In the genomic region with DNA sequence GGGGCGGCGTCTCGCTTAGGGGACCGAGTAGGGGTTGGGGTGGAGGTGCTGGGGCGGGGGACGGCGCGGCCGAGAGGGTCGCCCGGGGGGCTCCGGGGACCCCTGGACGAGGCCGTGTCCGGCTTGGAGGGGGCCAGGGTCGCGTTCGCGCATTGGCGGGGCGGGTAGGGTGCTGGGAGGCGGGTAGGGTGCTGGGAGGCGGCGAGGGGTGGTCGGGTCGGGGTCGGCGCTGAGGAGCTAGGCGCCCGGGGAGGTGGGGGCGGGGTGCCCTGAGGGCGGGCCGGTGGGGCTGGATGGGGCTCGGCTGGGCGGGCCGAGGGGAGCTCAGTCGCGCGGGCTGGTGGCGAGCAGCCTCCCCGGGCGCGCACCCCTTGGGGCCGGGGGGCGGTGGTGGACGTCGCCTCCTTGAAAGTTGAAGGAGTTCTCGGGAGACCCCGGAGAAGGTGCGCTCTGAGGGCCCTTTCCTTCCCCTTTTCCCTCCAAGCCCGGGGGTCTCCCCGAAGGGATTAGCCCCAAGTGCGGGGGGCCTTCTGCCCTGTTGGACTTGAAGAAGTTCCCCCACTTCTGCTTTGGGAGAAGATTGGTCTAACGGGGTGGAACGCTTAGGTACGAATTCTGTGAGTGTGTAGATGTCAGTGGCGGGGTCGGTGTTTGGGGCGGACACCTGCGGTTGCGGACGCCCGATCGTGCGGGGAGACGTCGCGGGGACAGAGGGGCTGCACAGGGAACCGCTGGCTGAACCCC, we compare ENCODE assay signal across 8 cellular contexts. TPM values are rescaled to one million over a fixed set of nuclear protein-coding genes. Genes with fewer than 3 reads are reported as not detected.
DNase-seq lines count a peak whose midpoint lies in the region; ATAC-seq and TF ChIP-seq lines count a peak whose summit lies in the region.

No MANE protein-coding gene starts in this region.

- H3K27ac ChIP-seq in GM23248 (peak overlapping the region; percentile 94), SU-DHL-6 (ENCODE audit: low read depth, low read length) (peak overlapping the region; percentile 64), coronary artery (peak overlapping the region; percentile 96 to 100), liver (ENCODE audit: low read depth in 1 of 2, low read length in 2 of 2) (peak overlapping the region; percentile 93 to 95), stomach (peak overlapping the region; percentile 96 to 100 (median 99))

- intact Hi-C loops in stomach (cut with DNase I; ENCODE audit: low total_unique reads): no loop called here

- TF ChIP-seq EP300 in stomach (IDR thresholded peaks at IDR 0.05): no peak

- no peak for TF ChIP-seq RAD21 in liver (IDR thresholded peaks at IDR 0.05)

- H3K4me2 ChIP-seq in GM23248 (ENCODE audit: unreplicated experiment): peak overlapping the region; percentile 91
- H3K4me2 ChIP-seq in SU-DHL-6 (ENCODE audit: low read depth, low read length, poor library complexity, severe bottlenecking): peak overlapping the region; percentile 96

- in situ Hi-C loops in GM23248 (cut with MboI): no loop called here

- ATAC-seq in GM18861 (IDR thresholded peaks at IDR 0.05; ENCODE audit: unreplicated experiment): no peak
- ATAC-seq in HG02973 (IDR thresholded peaks at IDR 0.05; ENCODE audit: unreplicated experiment): no peak

- H3K9me3 ChIP-seq in GM23248 (ENCODE audit: low read depth): no peaks in the 10 kb centered on the region
- H3K9me3 ChIP-seq in SU-DHL-6 (ENCODE audit: insufficient read depth, low read length): no peaks in the 10 kb centered on the region
- H3K9me3 ChIP-seq in liver (ENCODE audit: control insufficient read depth in 4 of 4, low read length in 3 of 4): no peaks in the 10 kb centered on the region
- H3K9me3 ChIP-seq in stomach: no peaks in the 10 kb centered on the region

- H3K27me3 ChIP-seq in GM23248 (replicated peaks; ENCODE audit: insufficient read depth): no peaks in the 10 kb centered on the region
- no peaks in the 10 kb centered on the region for H3K27me3 ChIP-seq in SU-DHL-6 (ENCODE audit: low read length)
- H3K27me3 ChIP-seq in liver (ENCODE audit: control insufficient read depth in 4 of 4, insufficient read depth in 4 of 4, low read length in 3 of 4): no peaks in the 10 kb centered on the region
- H3K27me3 ChIP-seq in stomach: no peaks in the 10 kb centered on the region

- no peak for DNase-seq in AG09309 (ENCODE audit: low read depth)
- DNase-seq in GM23248: peak; percentile 53
- peak; percentile 81 for DNase-seq in coronary artery (ENCODE audit: low spot score)
- no peak for DNase-seq in stomach

- H3F3A ChIP-seq in GM23248 (ENCODE audit: insufficient read depth): peaks cover 19% of the 10 kb centered on the region
- H3F3A ChIP-seq in SU-DHL-6 (ENCODE audit: insufficient read depth): peaks cover 14% of the 10 kb centered on the region

- H3K9ac ChIP-seq in GM23248 (peak overlapping the region; percentile 95), SU-DHL-6 (ENCODE audit: low read length) (peak overlapping the region; percentile 91), liver (ENCODE audit: low read depth in 1 of 2, low read length in 2 of 2) (peak overlapping the region; percentile 96 to 99)

- peaks cover 23% of the 10 kb centered on the region for H3K4me1 ChIP-seq in GM23248 (ENCODE audit: insufficient read depth)
- peaks cover 2 to 26% (median 15%) of the 10 kb centered on the region in 4 donors for H3K4me1 ChIP-seq in liver (ENCODE audit: control insufficient read depth in 4 of 4, insufficient read depth in 4 of 4, low read length in 3 of 4)
- peaks cover 31 to 62% (median 47%) of the 10 kb centered on the region in 4 donors for H3K4me1 ChIP-seq in stomach

- no peaks in the 10 kb centered on the region for H3K9me2 ChIP-seq in GM23248 (ENCODE audit: insufficient read depth)
- no peaks in the 10 kb centered on the region for H3K9me2 ChIP-seq in SU-DHL-6 (replicated peaks; ENCODE audit: insufficient read depth, low read length)

- no peak for TF ChIP-seq POLR2A in stomach (IDR thresholded peaks at IDR 0.05)

- H2AFZ ChIP-seq in GM23248: peak overlapping the region; percentile 87
- H2AFZ ChIP-seq in SU-DHL-6 (ENCODE audit: low read depth, low read length, severe bottlenecking): peak overlapping the region; percentile 98

- no peaks in the 10 kb centered on the region for H4K20me1 ChIP-seq in GM23248 (ENCODE audit: insufficient read depth)
- peaks cover 31% of the 10 kb centered on the region for H4K20me1 ChIP-seq in SU-DHL-6 (ENCODE audit: low read depth, low read length)

- peak overlapping the region; percentile 97 for H3K4me3 ChIP-seq in AG09309 (ENCODE audit: control insufficient read depth, low read depth, low read length)
- peak overlapping the region; percentile 100 for H3K4me3 ChIP-seq in GM23248
- H3K4me3 ChIP-seq in SU-DHL-6 (ENCODE audit: insufficient read depth, low read length, poor library complexity, severe bottlenecking): peak overlapping the region; percentile 99
- peak overlapping the region; percentile 95 for H3K4me3 ChIP-seq in coronary artery
- H3K4me3 ChIP-seq in liver (ENCODE audit: low read depth in 1 of 3, low read length in 3 of 3): peak overlapping the region; percentile 87 to 98 (median 92)
- peak overlapping the region; percentile 73 to 96 (median 90) for H3K4me3 ChIP-seq in stomach

- TF ChIP-seq CTCF in AG09309 (IDR thresholded peaks at IDR 0.05; ENCODE audit: control insufficient read depth, insufficient read depth, low read depth, low read length, missing control alignments) (no peak), SU-DHL-6 (IDR thresholded peaks at IDR 0.05; ENCODE audit: insufficient read depth, low read length, poor library complexity, severe bottlenecking) (no peak), coronary artery (IDR thresholded peaks at IDR 0.05) (no peak), liver (IDR thresholded peaks at IDR 0.05; ENCODE audit: low read depth, low read length, missing input control) (no peak), stomach (IDR thresholded peaks at IDR 0.05) (no peak)

- WGBS in GM23248 (ENCODE audit: low coverage in 1 of 2, low lambda C conversion rate in 2 of 2, missing lambda C conversion rate in 2 of 2), 2 experiments: 1% methylated on average over 22 to 50 of the region's 69 CpGs
- 1% methylated on average over 69 of the region's 69 CpGs for WGBS in liver
- WGBS in stomach, 5 donors: 0 to 1% (median 1%) methylated on average over 21 to 67 of the region's 69 CpGs

- H3K79me2 ChIP-seq in GM23248 (ENCODE audit: insufficient read depth) (peaks cover 50% of the 10 kb centered on the region), SU-DHL-6 (ENCODE audit: insufficient read depth, low read length) (peaks cover 50% of the 10 kb centered on the region)

- no peaks in the 10 kb centered on the region for H3K36me3 ChIP-seq in GM23248 (ENCODE audit: low read depth)
- no peaks in the 10 kb centered on the region for H3K36me3 ChIP-seq in SU-DHL-6 (ENCODE audit: low read length)
- no peaks in the 10 kb centered on the region for H3K36me3 ChIP-seq in liver (ENCODE audit: control insufficient read depth in 4 of 4, insufficient read depth in 3 of 4, low read depth in 1 of 4, low read length in 3 of 4)
- no peaks in the 10 kb centered on the region for H3K36me3 ChIP-seq in stomach

TF ChIP-seq in liver, 16 proteins besides CTCF, POLR2A, EP300 and RAD21 (continues in another document):
- TF ChIP-seq EGR1 (IDR thresholded peaks at IDR 0.05; ENCODE audit: low read depth in 2 of 2): no peak
- TF ChIP-seq ATF3 (IDR thresholded peaks at IDR 0.05): no peak
- no peak for TF ChIP-seq FOXA2 (IDR thresholded peaks at IDR 0.05)
- no peak for TF ChIP-seq HNF4G (IDR thresholded peaks at IDR 0.05)
- no peak for TF ChIP-seq FOXA1 (IDR thresholded peaks at IDR 0.05)
- TF ChIP-seq, protein P1, sequence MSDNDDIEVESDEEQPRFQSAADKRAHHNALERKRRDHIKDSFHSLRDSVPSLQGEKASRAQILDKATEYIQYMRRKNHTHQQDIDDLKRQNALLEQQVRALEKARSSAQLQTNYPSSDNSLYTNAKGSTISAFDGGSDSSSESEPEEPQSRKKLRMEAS (IDR thresholded peaks at IDR 0.05): no peak
- no peak for TF ChIP-seq HNF4A (conservative IDR thresholded peaks at IDR 0.05)
- TF ChIP-seq RXRA (IDR thresholded peaks at IDR 0.05): no peak
- no peak for TF ChIP-seq REST (IDR thresholded peaks at IDR 0.05)

RNA-seq across cellular contexts. Expression of gene MEF2A, which starts 0.5 kb away (rescaled TPM):
- 37.8 and 53.1 TPM in 2 replicates for total RNA-seq in GM23248 (2014; rRNA removed; shearing (Covaris generic))
- 22.7 and 24.3 TPM in 2 replicates for polyA plus RNA-seq in GM23248 (2016; fragmentation: Nextera tagmentation; extraction: Ambion mirVana)
- 10 to 100 TPM; 19.3 to 45.9 TPM for total RNA-seq in liver
- polyA plus RNA-seq in liver: 10 to 100 TPM in 1 of 2 donors, 1 to 10 TPM in 1; 8.5 to 17.1 TPM
- 10 to 100 TPM; 17.7 to 85.2 (median 60.8) TPM for total RNA-seq in stomach
- polyA plus RNA-seq in stomach: 10 to 100 TPM; 11.0 to 12.2 (median 11.4) TPM

Comparison
In these comparisons a context has a peak if more than half of its experiments do, and no peak if none do; other contexts are left out.
1. DNase-seq: peak in GM23248 (single experiment) and coronary artery (single experiment); none in AG09309 (single experiment) and stomach (single experiment).
2. Peak in every context shown above with its lines, with median percentiles within 50 percentile points of each other: H3K4me3 ChIP-seq, H3K27ac ChIP-seq and H3K9ac ChIP-seq.